ENCODE assay signal across 8 cellular contexts in genomic region chr6:111805511-111806181, GRCh38.
DNase-seq lines count a peak whose midpoint lies in the region; ATAC-seq lines count a peak whose summit lies in the region.

No MANE protein-coding gene starts in this region.

- H3K4me1 Mint-ChIP-seq in activated naive CD4-positive, alpha-beta T cell treated with anti-CD3 and anti-CD28 coated beads for 36 hours (ENCODE audit: low read depth) = peaks cover 94% of the 10 kb centered on the region
- H3K4me1 Mint-ChIP-seq in naive B cell = peaks cover 40 to 54% (median 52%) of the 10 kb centered on the region in 3 donors

- DNase-seq in DMS79 treated with DMSO at 0.1 percent for 48 hours (lab: John Stamatoyannopoulos, UW) (peak; percentile 81), LHCN-M2 (ENCODE audit: low read depth) (peak; percentile 72), naive B cell (no peak), NCI-H82 (lab: John Stamatoyannopoulos, UW) (no peak), cerebellum (ENCODE audit: low spot score) (no peak)
- DNase-seq in activated naive CD4-positive, alpha-beta T cell treated with anti-CD3 and anti-CD28 coated beads for 36 hours = peak; percentile 75
- DNase-seq in effector CD8-positive, alpha-beta T cell (lab: John Stamatoyannopoulos, UW) = no peak

- no peaks in the 10 kb centered on the region for H3K27me3 Mint-ChIP-seq in activated naive CD4-positive, alpha-beta T cell treated with anti-CD3 and anti-CD28 coated beads for 36 hours (ENCODE audit: low read depth)
- no peaks in the 10 kb centered on the region for H3K27me3 Mint-ChIP-seq in naive B cell

- intact Hi-C loops in activated naive CD4-positive, alpha-beta T cell treated with anti-CD3 and anti-CD28 coated beads for 36 hours (cut with micrococcal nuclease) = loop anchor here (1.0 to 2.0 kb wide), 5 partner anchors 41 to 179 kb away; partner anchors contain the start of gene FYN

- no peaks in the 10 kb centered on the region for H3K9me3 Mint-ChIP-seq in activated naive CD4-positive, alpha-beta T cell treated with anti-CD3 and anti-CD28 coated beads for 36 hours
- no peaks in the 10 kb centered on the region for H3K9me3 Mint-ChIP-seq in naive B cell

- peak; percentile 51 for ATAC-seq in GM21528 (IDR thresholded peaks at IDR 0.05; ENCODE audit: low FRiP score, unreplicated experiment)
- ATAC-seq in naive B cell (ENCODE audit: low read depth in 2 of 2) = no peak

- CTCF ChIA-PET in activated naive CD4-positive, alpha-beta T cell treated with anti-CD3 and anti-CD28 coated beads for 36 hours (lab: Charles Lee) = interaction anchor here (0.6 to 2.0 kb wide), 14 partner anchors 10 to 223 kb away, joined by 3 to 8 read pairs (median 3); partner anchors contain the start of gene FYN

- peaks cover 18% of the 10 kb centered on the region for H3K36me3 Mint-ChIP-seq in activated naive CD4-positive, alpha-beta T cell treated with anti-CD3 and anti-CD28 coated beads for 36 hours (ENCODE audit: low read depth)
- peaks cover 0 to 12% of the 10 kb centered on the region in 2 donors for H3K36me3 Mint-ChIP-seq in naive B cell

- H3K27ac Mint-ChIP-seq in activated naive CD4-positive, alpha-beta T cell treated with anti-CD3 and anti-CD28 coated beads for 36 hours = peak overlapping the region; percentile 92
- H3K27ac Mint-ChIP-seq in naive B cell = peak overlapping the region in 5 of 6 donors; percentile 44 to 78 (median 65)

- H3K4me3 Mint-ChIP-seq in activated naive CD4-positive, alpha-beta T cell treated with anti-CD3 and anti-CD28 coated beads for 36 hours = peak overlapping the region; percentile 36
- H3K4me3 Mint-ChIP-seq in naive B cell = peak overlapping the region in 2 of 8 donors; percentile 20 to 41

Comparison
In these comparisons a context has a peak if more than half of its experiments do, and no peak if none do; other contexts are left out.
1. DNase-seq: peak in DMS79 treated with DMSO at 0.1 percent for 48 hours (single experiment), LHCN-M2 (single experiment) and activated naive CD4-positive, alpha-beta T cell treated with anti-CD3 and anti-CD28 coated beads for 36 hours (single experiment); none in naive B cell (single experiment), NCI-H82 (single experiment), effector CD8-positive, alpha-beta T cell (single experiment) and cerebellum (single experiment).